ENCODE assay signal across 8 cellular contexts in the genomic region with DNA sequence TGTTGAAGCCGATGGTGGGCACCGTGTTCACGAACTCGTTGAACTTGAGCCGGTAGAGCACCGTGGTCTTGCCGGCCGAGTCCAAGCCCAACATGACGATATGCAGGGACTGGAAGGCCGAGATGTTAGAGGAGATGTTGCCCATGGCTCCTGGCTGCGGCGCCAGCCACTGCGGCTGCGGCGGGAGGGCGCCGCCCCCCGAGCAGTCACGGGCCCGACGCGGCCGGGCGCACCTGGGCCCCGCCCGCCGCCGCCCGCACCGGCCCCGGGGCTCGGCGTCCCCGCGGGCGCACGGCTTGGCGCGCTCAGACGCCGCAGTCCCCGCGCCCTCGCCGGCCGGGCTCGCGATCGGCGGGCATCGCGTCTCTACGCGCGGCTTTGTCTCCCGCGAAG. TPM values are rescaled to one million over a fixed set of nuclear protein-coding genes. Genes with fewer than 3 reads are reported as not detected.
DNase-seq lines count a peak whose midpoint lies in the region; ATAC-seq and TF ChIP-seq lines count a peak whose summit lies in the region.

No MANE protein-coding gene starts in this region.

- H3K9me3 ChIP-seq in cardiac muscle cell (ENCODE audit: low read depth), result no peaks in the 10 kb centered on the region

- TF ChIP-seq CTCF in cardiac muscle cell (IDR thresholded peaks at IDR 0.05; ENCODE audit: low read depth, low read length) (no peak), retinal pigment epithelial cell (conservative IDR thresholded peaks at IDR 0.05; ENCODE audit: low read depth, low read length) (no peak)

- DNase-seq in NCI-H1694 treated with DMSO at 0.1 percent for 48 hours (lab: John Stamatoyannopoulos, UW) (peak; percentile 29), NCI-H1694 (lab: John Stamatoyannopoulos, UW) (no peak), NCI-H2227 treated with DMSO at 0.1 percent for 48 hours (lab: John Stamatoyannopoulos, UW) (peak; percentile 42), cardiac muscle cell (ENCODE audit: low read depth in 1 of 2, low spot score in 1 of 2) (no peak), retinal pigment epithelial cell (ENCODE audit: low read depth) (no peak), HPDE6-E6E7 (ENCODE audit: extremely low spot score) (no peak)
- peak; percentile 46 for DNase-seq in activated naive CD4-positive, alpha-beta T cell treated with Interleukin-2 at 50 U/mL for 16 hours

- H3K4me3 ChIP-seq in cardiac muscle cell (peak overlapping the region; percentile 50), retinal pigment epithelial cell (ENCODE audit: low read length) (peak overlapping the region; percentile 97)

- H3K4me1 ChIP-seq in cardiac muscle cell (ENCODE audit: low read depth), result peaks cover 17% of the 10 kb centered on the region

- no peaks in the 10 kb centered on the region for H3K36me3 ChIP-seq in cardiac muscle cell

- H3K27ac ChIP-seq in cardiac muscle cell, result peak overlapping the region; percentile 70

- H3K27me3 ChIP-seq in cardiac muscle cell, result no peaks in the 10 kb centered on the region

- ATAC-seq in HG02678 (IDR thresholded peaks at IDR 0.05; ENCODE audit: unreplicated experiment), result peak; percentile 48

RNA-seq across cellular contexts. Expression of a gene that starts 0.4 kb away (rescaled TPM):
- 5.6 and 7.0 TPM in 2 replicates for total RNA-seq in cardiac muscle cell
- 10.0 and 12.1 TPM in 2 replicates for polyA plus RNA-seq in cardiac muscle cell

Comparison
In these comparisons a context has a peak if more than half of its experiments do, and no peak if none do; other contexts are left out.
1. DNase-seq: peak in NCI-H1694 treated with DMSO at 0.1 percent for 48 hours (single experiment), NCI-H2227 treated with DMSO at 0.1 percent for 48 hours (single experiment) and activated naive CD4-positive, alpha-beta T cell treated with Interleukin-2 at 50 U/mL for 16 hours (single experiment); none in NCI-H1694 (single experiment), cardiac muscle cell (0 of 2), retinal pigment epithelial cell (single experiment) and HPDE6-E6E7 (single experiment).